26 cellular contexts compared by ENCODE assay signal in the genomic region with DNA sequence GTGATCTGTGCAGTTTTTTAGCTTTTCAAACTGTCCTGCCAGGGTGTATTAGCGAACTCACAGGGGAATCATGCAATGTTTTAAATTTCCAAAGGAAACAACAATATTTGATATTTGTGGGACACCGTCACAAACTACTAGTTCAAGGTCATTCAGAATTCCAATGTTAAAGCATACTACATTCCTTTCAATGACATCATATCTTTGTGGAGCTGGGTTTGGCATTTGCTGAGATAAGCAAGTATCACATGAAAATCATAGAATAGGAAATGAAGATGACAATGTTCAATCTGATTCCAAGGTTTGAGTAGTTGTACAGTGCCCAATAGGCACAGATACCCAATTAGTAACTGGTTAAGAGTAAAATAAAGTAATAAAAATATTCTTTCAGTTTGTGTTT. TPM values are rescaled to one million over a fixed set of nuclear protein-coding genes. Genes with fewer than 3 reads are reported as not detected.
A peak's percentile ranks its signal among the peaks of the same experiment; 100 is the strongest.
DNase-seq lines count a peak whose midpoint lies in the region; ATAC-seq and TF ChIP-seq lines count a peak whose summit lies in the region.
"Had no signal": no experiment of that assay in that cellular context is flagged by ENCODE, and none has a peak within 500 bp of the region (broad histone marks: within the 10 kb centered on the region; RNA-seq: fewer than 3 reads in every experiment).

No MANE protein-coding gene starts in this region.

- no peak for ATAC-seq in GM18907 (IDR thresholded peaks at IDR 0.05; ENCODE audit: unreplicated experiment)
- ATAC-seq: activated naive CD4-positive, alpha-beta T cell treated with anti-CD3 and anti-CD28 coated beads, Interleukin-2, amount 50 U/mL, for 72 hours; heart left ventricle; left lobe of liver; naive thymus-derived CD8-positive, alpha-beta T cell; stimulated activated memory B cell treated with anti-CD40 and anti-IgM and Interleukin-4, amounts not matched to agents 10 μg/mL and 1 μg/mL and 100 μg/mL, for 72 hours; upper lobe of right lung had no signal

- H3K27me3 Mint-ChIP-seq in progenitor cell of endocrine pancreas, result no peaks in the 10 kb centered on the region
- H3K27me3 Mint-ChIP-seq: stimulated activated memory B cell treated with anti-CD40 and anti-IgM and Interleukin-4, amounts not matched to agents 10 μg/mL and 1 μg/mL and 100 μg/mL, for 72 hours had no signal

- H3K9me3 Mint-ChIP-seq in progenitor cell of endocrine pancreas (ENCODE audit: low read depth), result no peaks in the 10 kb centered on the region
- H3K9me3 Mint-ChIP-seq: activated B cell treated with CpG ODN at 0.5 μM for 24 hours; activated naive CD4-positive, alpha-beta T cell treated with anti-CD3 and anti-CD28 coated beads, Interleukin-2, amount 50 U/mL, for 72 hours; H9; naive thymus-derived CD8-positive, alpha-beta T cell; stimulated activated memory B cell treated with anti-CD40 and anti-IgM and Interleukin-4, amounts not matched to agents 10 μg/mL and 1 μg/mL and 100 μg/mL, for 72 hours had no signal

- no peak overlapping the region for H3K4me3 Mint-ChIP-seq in progenitor cell of endocrine pancreas (ENCODE audit: low read depth)
- H3K4me3 Mint-ChIP-seq: activated B cell treated with CpG ODN at 0.5 μM for 24 hours; H9; naive thymus-derived CD8-positive, alpha-beta T cell; stimulated activated memory B cell treated with anti-CD40 and anti-IgM and Interleukin-4, amounts not matched to agents 10 μg/mL and 1 μg/mL and 100 μg/mL, for 72 hours had no signal

- H3K4me1 Mint-ChIP-seq in progenitor cell of endocrine pancreas (ENCODE audit: low read depth), result peaks cover 2% of the 10 kb centered on the region

- H3K36me3 Mint-ChIP-seq in progenitor cell of endocrine pancreas (ENCODE audit: insufficient read depth), result no peaks in the 10 kb centered on the region
- H3K36me3 Mint-ChIP-seq: naive thymus-derived CD8-positive, alpha-beta T cell; stimulated activated memory B cell treated with anti-CD40 and anti-IgM and Interleukin-4, amounts not matched to agents 10 μg/mL and 1 μg/mL and 100 μg/mL, for 72 hours had no signal

- no peak for TF ChIP-seq CTCF in progenitor cell of endocrine pancreas (IDR thresholded peaks at IDR 0.05; ENCODE audit: unreplicated experiment)

- no peak overlapping the region for H3K27ac Mint-ChIP-seq in progenitor cell of endocrine pancreas
- H3K27ac Mint-ChIP-seq: activated B cell treated with CpG ODN at 0.5 μM for 24 hours; naive thymus-derived CD8-positive, alpha-beta T cell; stimulated activated memory B cell treated with anti-CD40 and anti-IgM and Interleukin-4, amounts not matched to agents 10 μg/mL and 1 μg/mL and 100 μg/mL, for 72 hours had no signal

- DNase-seq in AG20443 (ENCODE audit: low spot score) (peak; percentile 8), NCI-H226 (peak; percentile 13), dedifferentiated amniotic fluid mesenchymal stem cell (ENCODE audit: extremely low spot score) (peak; percentile 20), kidney tubule cell (ENCODE audit: low spot score) (peak; percentile 20), progenitor cell of endocrine pancreas (ENCODE audit: low spot score, unreplicated experiment) (no peak), NCI-H526 treated with DMSO at 0.1 percent for 48 hours (lab: John Stamatoyannopoulos, UW) (no peak)
- no peak for DNase-seq in activated naive CD4-positive, alpha-beta T cell treated with Interleukin-2 at 50 U/mL for 16 hours
- DNase-seq: activated B cell treated with CpG ODN at 0.5 μM for 24 hours; activated CD4-positive, alpha-beta T cell treated with anti-CD3 and anti-CD28 coated beads, Interleukin-2, amount 50 U/mL, for 4 hours; DND-41; H9; heart left ventricle; midbrain; MM.1S; naive thymus-derived CD8-positive, alpha-beta T cell; NCI-H1417 treated with DMSO at 0.1 percent for 48 hours; NCI-H446; occipital lobe; stimulated activated CD4-positive, alpha-beta T cell treated with anti-CD3 and anti-CD28 coated beads, Interleukin-2, amount 100 ng/mL, for 48 hours; T1000; upper lobe of right lung had no signal

RNA-seq across cellular contexts. Expression of a gene that starts 35.6 kb away (rescaled TPM):
- 15.6 and 19.6 TPM in 2 replicates for total RNA-seq in progenitor cell of endocrine pancreas
- total RNA-seq: ascending aorta had no signal

Comparison
In these comparisons a context has a peak if more than half of its experiments do, and no peak if none do; other contexts are left out.
1. DNase-seq: peak in AG20443 (single experiment), NCI-H226 (single experiment), dedifferentiated amniotic fluid mesenchymal stem cell (single experiment) and kidney tubule cell (single experiment); none in progenitor cell of endocrine pancreas (single experiment), activated naive CD4-positive, alpha-beta T cell treated with Interleukin-2 at 50 U/mL for 16 hours (single experiment) and NCI-H526 treated with DMSO at 0.1 percent for 48 hours (single experiment).